Comparison of ENCODE assay signal across 9 cellular contexts in the genomic region with DNA sequence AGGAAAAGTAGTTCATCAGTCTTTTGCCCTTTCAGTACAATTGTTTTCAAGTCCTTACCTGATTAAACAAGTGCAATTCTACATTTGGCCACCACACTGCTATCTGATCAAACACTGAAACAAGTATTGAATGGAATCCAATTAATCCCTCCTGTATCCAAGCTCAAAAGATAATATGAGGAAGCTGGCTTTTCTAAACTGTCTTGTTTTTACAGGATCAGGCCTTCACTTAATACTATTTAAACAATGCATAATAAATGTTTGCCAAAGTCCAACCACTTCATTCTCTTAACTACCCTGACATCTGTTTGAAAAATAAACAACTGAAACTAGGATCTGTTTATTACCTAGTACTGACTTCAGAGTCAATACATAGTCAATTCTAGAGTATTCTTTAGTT.
DNase-seq lines count a peak whose midpoint lies in the region; ATAC-seq and TF ChIP-seq lines count a peak whose summit lies in the region.
"Had no signal": no experiment of that assay in that cellular context is flagged by ENCODE, and none has a peak within 500 bp of the region (broad histone marks: within the 10 kb centered on the region; RNA-seq: fewer than 3 reads in every experiment).

No MANE protein-coding gene starts in this region.

- POLR2A ChIA-PET in activated CD4-positive, alpha-beta T cell treated with anti-CD3 and anti-CD28 coated beads for 36 hours (lab: Charles Lee): no interaction called here

- H3K4me3 Mint-ChIP-seq in progenitor cell of endocrine pancreas (ENCODE audit: low read depth): no peak overlapping the region
- no peak overlapping the region for H3K4me3 Mint-ChIP-seq in activated CD4-positive, alpha-beta T cell treated with anti-CD3 and anti-CD28 coated beads for 36 hours

- TF ChIP-seq POLR2A in erythroblast (IDR thresholded peaks at IDR 0.05; ENCODE audit: low read length): no peak

- CTCF ChIA-PET in activated CD4-positive, alpha-beta T cell treated with anti-CD3 and anti-CD28 coated beads for 36 hours (lab: Charles Lee): interaction anchor here (1.0 kb wide), 1 partner anchor 17 kb away, joined by 3 read pairs; no protein-coding TSS in a partner anchor

- peak; percentile 59 for DNase-seq in NCI-H510A (lab: John Stamatoyannopoulos, UW)
- peak; percentile 36 to 50 for DNase-seq in erythroblast (lab: John Stamatoyannopoulos, UW)
- DNase-seq in progenitor cell of endocrine pancreas (ENCODE audit: low spot score, unreplicated experiment): no peak
- DNase-seq in activated CD4-positive, CD25-positive, alpha-beta regulatory T cell treated with anti-CD3 and anti-CD28 coated beads, Interleukin-2, amount 50 U/mL, for 72 hours: no peak
- no peak for DNase-seq in activated CD4-positive, alpha-beta T cell treated with anti-CD3 and anti-CD28 coated beads for 36 hours
- DNase-seq: stimulated activated naive CD4-positive, alpha-beta T cell treated with Interleukin-2 at 50 U/mL for 16 hours had no signal

- H3K27me3 Mint-ChIP-seq in progenitor cell of endocrine pancreas: no peaks in the 10 kb centered on the region
- H3K27me3 Mint-ChIP-seq in activated CD4-positive, alpha-beta T cell treated with anti-CD3 and anti-CD28 coated beads for 36 hours: no peaks in the 10 kb centered on the region

- H3K27ac Mint-ChIP-seq in progenitor cell of endocrine pancreas: peak overlapping the region; percentile 72
- no peak overlapping the region for H3K27ac Mint-ChIP-seq in activated CD4-positive, alpha-beta T cell treated with anti-CD3 and anti-CD28 coated beads for 36 hours

- TF ChIP-seq CTCF in GM12874 (IDR thresholded peaks at IDR 0.05; ENCODE audit: insufficient read depth, low read depth, low read length) (peak; percentile 28; the same call in 1 of the 2 replicates), progenitor cell of endocrine pancreas (IDR thresholded peaks at IDR 0.05; ENCODE audit: unreplicated experiment) (peak; percentile 50)

- H3K4me1 Mint-ChIP-seq in progenitor cell of endocrine pancreas (ENCODE audit: low read depth): peaks cover 17% of the 10 kb centered on the region
- H3K4me1 Mint-ChIP-seq in activated CD4-positive, alpha-beta T cell treated with anti-CD3 and anti-CD28 coated beads for 36 hours: peaks cover 2% of the 10 kb centered on the region

- intact Hi-C loops in activated CD4-positive, alpha-beta T cell treated with anti-CD3 and anti-CD28 coated beads for 36 hours (cut with DNase I, micrococcal nuclease): no loop called here

- H3K36me3 Mint-ChIP-seq in progenitor cell of endocrine pancreas (ENCODE audit: insufficient read depth): peaks cover 10% of the 10 kb centered on the region
- no peaks in the 10 kb centered on the region for H3K36me3 Mint-ChIP-seq in activated CD4-positive, alpha-beta T cell treated with anti-CD3 and anti-CD28 coated beads for 36 hours (ENCODE audit: low read depth)

- ATAC-seq in HG03280 (IDR thresholded peaks at IDR 0.05; ENCODE audit: unreplicated experiment) (no peak), GM19395 (IDR thresholded peaks at IDR 0.05; ENCODE audit: unreplicated experiment) (no peak)
- no peak for ATAC-seq in activated CD4-positive, alpha-beta T cell treated with anti-CD3 and anti-CD28 coated beads for 36 hours

- no peaks in the 10 kb centered on the region for H3K9me3 Mint-ChIP-seq in progenitor cell of endocrine pancreas (ENCODE audit: low read depth)
- H3K9me3 Mint-ChIP-seq in activated CD4-positive, alpha-beta T cell treated with anti-CD3 and anti-CD28 coated beads for 36 hours (ENCODE audit: low read depth): no peaks in the 10 kb centered on the region

Comparison
In these comparisons a context has a peak if more than half of its experiments do, and no peak if none do; other contexts are left out.
1. DNase-seq: peak in NCI-H510A (single experiment) and erythroblast (2 of 2); none in progenitor cell of endocrine pancreas (single experiment), activated CD4-positive, CD25-positive, alpha-beta regulatory T cell treated with anti-CD3 and anti-CD28 coated beads, Interleukin-2, amount 50 U/mL, for 72 hours (single experiment) and activated CD4-positive, alpha-beta T cell treated with anti-CD3 and anti-CD28 coated beads for 36 hours (single experiment).